In genomic region chr12:80878431-80878830, GRCh38 we compare ENCODE assay signal across 1 cellular context. TPM values are rescaled to one million over a fixed set of nuclear protein-coding genes. Genes with fewer than 3 reads are reported as not detected.
"Had no signal": no experiment of that assay in that cellular context is flagged by ENCODE, and none has a peak within 500 bp of the region (broad histone marks: within the 10 kb centered on the region; RNA-seq: fewer than 3 reads in every experiment).

No MANE protein-coding gene starts in this region.

RNA-seq across cellular contexts. Expression of gene LIN7A, which starts 59.3 kb away (rescaled TPM):
- total RNA-seq: naive thymus-derived CD8-positive, alpha-beta T cell had no signal
- polyA plus RNA-seq: naive thymus-derived CD8-positive, alpha-beta T cell had no signal
